In genomic region chr2:240564191-240564570, GRCh38 we compare ENCODE assay signal across 8 cellular contexts. TPM values are rescaled to one million over a fixed set of nuclear protein-coding genes. Genes with fewer than 3 reads are reported as not detected.
A peak's percentile ranks its signal among the peaks of the same experiment; 100 is the strongest.
DNase-seq lines count a peak whose midpoint lies in the region; ATAC-seq and TF ChIP-seq lines count a peak whose summit lies in the region.

No MANE protein-coding gene starts in this region.

- H3K27me3 Mint-ChIP-seq in CD8-positive, alpha-beta memory T cell: no peaks in the 10 kb centered on the region
- H3K27me3 Mint-ChIP-seq in central memory CD8-positive, alpha-beta T cell: no peaks in the 10 kb centered on the region

- intact Hi-C loops in vagina (cut with DNase I): no loop called here

- no peaks in the 10 kb centered on the region for H3K9me3 ChIP-seq in CD8-positive, alpha-beta memory T cell (ENCODE audit: low read length)
- H3K9me3 ChIP-seq in OCI-LY1 (ENCODE audit: low read length) (no peaks in the 10 kb centered on the region), osteoblast (ENCODE audit: low read depth, low read length) (no peaks in the 10 kb centered on the region), vagina (no peaks in the 10 kb centered on the region)

- no peak overlapping the region; the same call in 1 of the 2 replicates for H3K9ac ChIP-seq in OCI-LY1 (ENCODE audit: low read length)

- H3K79me2 ChIP-seq in OCI-LY1 (ENCODE audit: insufficient read depth, low read length) (peaks cover 5% of the 10 kb centered on the region; the same call in 1 of the 2 replicates), osteoblast (ENCODE audit: insufficient read depth, low read length) (peaks cover 16% of the 10 kb centered on the region)

- TF ChIP-seq POLR2A in vagina (IDR thresholded peaks at IDR 0.05): no peak

- H2AFZ ChIP-seq in OCI-LY1 (ENCODE audit: low read length) (no peak overlapping the region), osteoblast (ENCODE audit: low read length) (no peak overlapping the region)

- CTCF ChIA-PET in CD8-positive, alpha-beta memory T cell (lab: Charles Lee): interaction anchor here (2.0 to 4.9 kb wide), 4 partner anchors 15 to 58 kb away, joined by 8 to 39 read pairs (median 17); partner anchors contain the start of gene CAPN10

- H3K4me1 Mint-ChIP-seq in CD8-positive, alpha-beta memory T cell: peaks cover 60 to 80% (median 70%) of the 10 kb centered on the region in 3 donors
- peaks cover 64% of the 10 kb centered on the region for H3K4me1 Mint-ChIP-seq in central memory CD8-positive, alpha-beta T cell

- no peak for DNase-seq in CD8-positive, alpha-beta memory T cell
- no peak for DNase-seq in central memory CD8-positive, alpha-beta T cell (ENCODE audit: low spot score in 2 of 2)
- DNase-seq in osteoblast (ENCODE audit: insufficient read length, low spot score, missing footprints) (peak; percentile 38), DMS53 (lab: John Stamatoyannopoulos, UW) (no peak), vagina (ENCODE audit: extremely low spot score in 2 of 2) (no peak), NCI-H2227 (lab: John Stamatoyannopoulos, UW; ENCODE audit: unreplicated experiment) (no peak)

- H3K9me2 ChIP-seq in OCI-LY1 (ENCODE audit: low read depth, low read length): no peaks in the 10 kb centered on the region

- peak overlapping the region; percentile 90 to 98 (median 95) for H3K4me3 Mint-ChIP-seq in CD8-positive, alpha-beta memory T cell
- peak overlapping the region; percentile 91 for H3K4me3 Mint-ChIP-seq in central memory CD8-positive, alpha-beta T cell

- POLR2A ChIA-PET in CD8-positive, alpha-beta memory T cell (lab: Charles Lee): interaction anchor here (5.3 to 5.5 kb wide), 2 partner anchors 16 to 22 kb away, joined by 38 to 99 read pairs; partner anchors contain the start of gene CAPN10

- peaks cover 4% of the 10 kb centered on the region for H3K36me3 ChIP-seq in CD8-positive, alpha-beta memory T cell (ENCODE audit: insufficient read depth, low read length)
- H3K36me3 ChIP-seq in OCI-LY1 (ENCODE audit: insufficient read depth, low read length) (peaks cover 7% of the 10 kb centered on the region; the same call in 1 of the 2 replicates), osteoblast (ENCODE audit: insufficient read depth, low read length) (peaks cover 3% of the 10 kb centered on the region), vagina (no peaks in the 10 kb centered on the region)

- no peaks in the 10 kb centered on the region for H3K9me3 Mint-ChIP-seq in CD8-positive, alpha-beta memory T cell
- no peaks in the 10 kb centered on the region for H3K9me3 Mint-ChIP-seq in central memory CD8-positive, alpha-beta T cell

- peaks cover 73% of the 10 kb centered on the region for H3K4me1 ChIP-seq in CD8-positive, alpha-beta memory T cell (ENCODE audit: insufficient read depth, low read length)
- H3K4me1 ChIP-seq in OCI-LY1 (ENCODE audit: insufficient read depth, low read length, severe bottlenecking): peaks cover 59% of the 10 kb centered on the region
- peaks cover 43% of the 10 kb centered on the region for H3K4me1 ChIP-seq in osteoblast (ENCODE audit: insufficient read depth, low read length)
- H3K4me1 ChIP-seq in vagina: peaks cover 54% of the 10 kb centered on the region

- peak overlapping the region; percentile 91 for H3K27ac ChIP-seq in CD8-positive, alpha-beta memory T cell (ENCODE audit: low read depth, low read length)
- peak overlapping the region; percentile 97 for H3K27ac ChIP-seq in OCI-LY1 (ENCODE audit: low read depth, low read length, poor library complexity, severe bottlenecking)
- H3K27ac ChIP-seq in osteoblast (ENCODE audit: low read depth, low read length): no peak overlapping the region
- no peak overlapping the region for H3K27ac ChIP-seq in vagina

- no peak overlapping the region for H3K4me2 ChIP-seq in OCI-LY1 (ENCODE audit: low read length)
- H3K4me2 ChIP-seq in osteoblast (ENCODE audit: insufficient read depth, low read length): no peak overlapping the region

- H3F3A ChIP-seq in OCI-LY1 (ENCODE audit: insufficient read depth, low read length): no peaks in the 10 kb centered on the region

- ATAC-seq in central memory CD8-positive, alpha-beta T cell (replicated peaks; ENCODE audit: extremely low read depth, poor library complexity, severe bottlenecking): no peak
- ATAC-seq in GM19035 (IDR thresholded peaks at IDR 0.05; ENCODE audit: unreplicated experiment): no peak

- peak overlapping the region; percentile 96 for H3K4me3 ChIP-seq in CD8-positive, alpha-beta memory T cell (ENCODE audit: low read length)
- H3K4me3 ChIP-seq in OCI-LY1 (ENCODE audit: low read depth, low read length, poor library complexity, severe bottlenecking) (no peak overlapping the region), osteoblast (ENCODE audit: insufficient read depth, low read length) (no peak overlapping the region), vagina (no peak overlapping the region)

- H3K36me3 Mint-ChIP-seq in CD8-positive, alpha-beta memory T cell: peaks cover 0 to 33% (median 7%) of the 10 kb centered on the region in 3 donors
- H3K36me3 Mint-ChIP-seq in central memory CD8-positive, alpha-beta T cell (ENCODE audit: insufficient read depth): peaks cover 37% of the 10 kb centered on the region

- H4K20me1 ChIP-seq in OCI-LY1 (ENCODE audit: insufficient read depth, low read length): no peaks in the 10 kb centered on the region
- H4K20me1 ChIP-seq in osteoblast (ENCODE audit: insufficient read depth, low read length): peaks cover 7% of the 10 kb centered on the region

- peak overlapping the region; percentile 91 to 99 (median 98) for H3K27ac Mint-ChIP-seq in CD8-positive, alpha-beta memory T cell
- peak overlapping the region; percentile 98 for H3K27ac Mint-ChIP-seq in central memory CD8-positive, alpha-beta T cell (ENCODE audit: low read depth)

- no peaks in the 10 kb centered on the region for H3K27me3 ChIP-seq in CD8-positive, alpha-beta memory T cell (ENCODE audit: insufficient read depth, low read length, poor library complexity, severe bottlenecking)
- H3K27me3 ChIP-seq in OCI-LY1 (ENCODE audit: insufficient read depth, low read length) (no peaks in the 10 kb centered on the region), osteoblast (ENCODE audit: insufficient read depth, low read length) (no peaks in the 10 kb centered on the region), vagina (no peaks in the 10 kb centered on the region)

- TF ChIP-seq CTCF in OCI-LY1 (IDR thresholded peaks at IDR 0.05; ENCODE audit: low read length) (no peak), osteoblast (IDR thresholded peaks at IDR 0.05; ENCODE audit: extremely low read depth, low read depth, low read length) (no peak), vagina (IDR thresholded peaks at IDR 0.05) (no peak)

RNA-seq across cellular contexts. Expression of gene DUSP28, which starts 4.0 kb away (rescaled TPM):
- total RNA-seq in CD8-positive, alpha-beta memory T cell: 1 to 10 TPM; 7.0 TPM
- polyA plus RNA-seq in CD8-positive, alpha-beta memory T cell: 22.0 TPM
- total RNA-seq in osteoblast (3.2 and 4.7 TPM in 2 replicates), vagina (5.9 TPM)

RNA-seq across cellular contexts. Expression of gene RNPEPL1, which starts 4.1 kb away (rescaled TPM):
- total RNA-seq in CD8-positive, alpha-beta memory T cell: 10 to 100 TPM; 55.6 to 61.1 TPM
- 101 TPM for polyA plus RNA-seq in CD8-positive, alpha-beta memory T cell
- total RNA-seq in osteoblast: 13.0 and 14.7 TPM in 2 replicates
- total RNA-seq in vagina: 65.1 TPM

RNA-seq across cellular contexts. Expression of gene ANKMY1, which starts 6.4 kb away (rescaled TPM):
- 10 to 100 TPM; 22.4 to 27.9 TPM for total RNA-seq in CD8-positive, alpha-beta memory T cell
- 15.8 TPM for polyA plus RNA-seq in CD8-positive, alpha-beta memory T cell
- total RNA-seq in osteoblast (11.2 and 11.5 TPM in 2 replicates), vagina (20.6 TPM)

RNA-seq across cellular contexts. Expression of gene CAPN10, which starts 22.4 kb away (rescaled TPM):
- total RNA-seq in CD8-positive, alpha-beta memory T cell: 10 to 100 TPM; 36.1 to 40.5 TPM
- polyA plus RNA-seq in CD8-positive, alpha-beta memory T cell: 19.5 TPM
- total RNA-seq in osteoblast: 21.0 and 22.1 TPM in 2 replicates
- total RNA-seq in vagina: 14.2 TPM

Comparison
In these comparisons a context has a peak if more than half of its experiments do, and no peak if none do; other contexts are left out.
1. H3K27ac ChIP-seq: peak in CD8-positive, alpha-beta memory T cell (single experiment) and OCI-LY1 (single experiment); none in osteoblast (single experiment) and vagina (single experiment).